1 cellular context compared by ENCODE assay signal in the genomic region with DNA sequence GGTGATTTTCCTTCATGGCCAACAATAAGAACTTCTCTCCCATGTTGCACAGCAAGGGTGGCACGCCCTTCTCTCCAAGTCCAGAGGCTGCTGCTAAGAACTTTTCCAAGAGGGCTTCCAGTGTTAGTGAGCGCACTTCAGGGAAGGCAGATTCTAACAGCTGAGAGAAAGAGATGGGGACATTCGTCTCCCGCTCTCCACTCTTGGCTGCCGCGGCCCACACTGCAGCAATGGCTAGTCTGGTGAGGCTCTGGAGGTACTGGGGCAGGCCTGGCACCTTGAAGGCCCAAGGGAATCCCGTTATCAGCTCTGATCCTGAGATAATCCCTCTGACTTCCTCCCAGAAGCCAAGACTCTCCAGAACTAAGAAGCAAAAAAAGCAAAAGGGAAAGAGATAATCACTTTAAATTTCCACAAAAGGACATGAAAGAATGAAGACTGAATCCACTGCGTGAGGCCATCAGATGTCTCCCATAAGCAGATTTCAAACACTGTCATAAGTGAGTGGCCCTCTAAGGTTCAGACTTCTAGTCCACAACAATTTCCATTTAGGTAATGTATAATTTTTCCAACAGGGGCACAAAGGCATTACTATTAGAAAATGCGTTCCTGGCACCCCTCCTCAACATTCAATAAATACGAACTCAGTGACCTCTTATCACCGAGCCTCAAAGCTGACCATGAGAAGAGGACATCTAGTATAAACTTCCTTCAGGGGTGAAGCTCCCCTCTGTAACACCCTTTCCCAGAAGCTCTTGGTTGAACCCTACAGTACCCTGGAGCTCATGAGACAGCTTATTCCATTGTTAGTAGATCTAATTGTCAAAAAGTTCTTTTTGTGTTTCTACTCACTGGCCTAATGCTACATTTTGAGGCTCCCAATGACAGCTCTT.
TF ChIP-seq lines count a peak whose summit lies in the region.

No MANE protein-coding gene starts in this region.

TF ChIP-seq in HepG2, 621 proteins besides CTCF, POLR2A, EP300 and RAD21 (continued from another document and continues in another):
- TF ChIP-seq, protein P1, sequence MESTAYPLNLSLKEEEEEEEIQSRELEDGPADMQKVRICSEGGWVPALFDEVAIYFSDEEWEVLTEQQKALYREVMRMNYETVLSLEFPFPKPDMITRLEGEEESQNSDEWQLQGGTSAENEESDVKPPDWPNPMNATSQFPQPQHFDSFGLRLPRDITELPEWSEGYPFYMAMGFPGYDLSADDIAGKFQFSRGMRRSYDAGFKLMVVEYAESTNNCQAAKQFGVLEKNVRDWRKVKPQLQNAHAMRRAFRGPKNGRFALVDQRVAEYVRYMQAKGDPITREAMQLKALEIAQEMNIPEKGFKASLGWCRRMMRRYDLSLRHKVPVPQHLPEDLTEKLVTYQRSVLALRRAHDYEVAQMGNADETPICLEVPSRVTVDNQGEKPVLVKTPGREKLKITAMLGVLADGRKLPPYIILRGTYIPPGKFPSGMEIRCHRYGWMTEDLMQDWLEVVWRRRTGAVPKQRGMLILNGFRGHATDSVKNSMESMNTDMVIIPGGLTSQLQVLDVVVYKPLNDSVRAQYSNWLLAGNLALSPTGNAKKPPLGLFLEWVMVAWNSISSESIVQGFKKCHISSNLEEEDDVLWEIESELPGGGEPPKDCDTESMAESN (CRISPR knock-in tag; conservative IDR thresholded peaks at IDR 0.05), result no peak
- no peak for TF ChIP-seq POLR2AphosphoS2 (IDR thresholded peaks at IDR 0.05; ENCODE audit: low read depth, low read length)
- TF ChIP-seq ZKSCAN8 (CRISPR knock-in tag; IDR thresholded peaks at IDR 0.05; ENCODE audit: borderline replicate concordance), result no peak
- no peak for TF ChIP-seq TSC22D2 (CRISPR knock-in tag; IDR thresholded peaks at IDR 0.05; ENCODE audit: borderline replicate concordance)
- no peak for TF ChIP-seq ZNF24 (IDR thresholded peaks at IDR 0.05)
- peak; percentile 51; the same call in 1 of the 2 replicates for TF ChIP-seq ZNF788 (CRISPR knock-in tag; IDR thresholded peaks at IDR 0.05; ENCODE audit: borderline replicate concordance)
- TF ChIP-seq GATAD2A (CRISPR knock-in tag; IDR thresholded peaks at IDR 0.05), result no peak
- 0 out of 2 replicates have a peak, but pooled peaks have one; percentile 32 for TF ChIP-seq RBFOX2 (IDR thresholded peaks at IDR 0.05; ENCODE audit: low read depth, low read length)
- TF ChIP-seq, protein P2, sequence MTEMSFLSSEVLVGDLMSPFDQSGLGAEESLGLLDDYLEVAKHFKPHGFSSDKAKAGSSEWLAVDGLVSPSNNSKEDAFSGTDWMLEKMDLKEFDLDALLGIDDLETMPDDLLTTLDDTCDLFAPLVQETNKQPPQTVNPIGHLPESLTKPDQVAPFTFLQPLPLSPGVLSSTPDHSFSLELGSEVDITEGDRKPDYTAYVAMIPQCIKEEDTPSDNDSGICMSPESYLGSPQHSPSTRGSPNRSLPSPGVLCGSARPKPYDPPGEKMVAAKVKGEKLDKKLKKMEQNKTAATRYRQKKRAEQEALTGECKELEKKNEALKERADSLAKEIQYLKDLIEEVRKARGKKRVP (CRISPR knock-in tag; IDR thresholded peaks at IDR 0.05), result no peak
- TF ChIP-seq, protein P3, sequence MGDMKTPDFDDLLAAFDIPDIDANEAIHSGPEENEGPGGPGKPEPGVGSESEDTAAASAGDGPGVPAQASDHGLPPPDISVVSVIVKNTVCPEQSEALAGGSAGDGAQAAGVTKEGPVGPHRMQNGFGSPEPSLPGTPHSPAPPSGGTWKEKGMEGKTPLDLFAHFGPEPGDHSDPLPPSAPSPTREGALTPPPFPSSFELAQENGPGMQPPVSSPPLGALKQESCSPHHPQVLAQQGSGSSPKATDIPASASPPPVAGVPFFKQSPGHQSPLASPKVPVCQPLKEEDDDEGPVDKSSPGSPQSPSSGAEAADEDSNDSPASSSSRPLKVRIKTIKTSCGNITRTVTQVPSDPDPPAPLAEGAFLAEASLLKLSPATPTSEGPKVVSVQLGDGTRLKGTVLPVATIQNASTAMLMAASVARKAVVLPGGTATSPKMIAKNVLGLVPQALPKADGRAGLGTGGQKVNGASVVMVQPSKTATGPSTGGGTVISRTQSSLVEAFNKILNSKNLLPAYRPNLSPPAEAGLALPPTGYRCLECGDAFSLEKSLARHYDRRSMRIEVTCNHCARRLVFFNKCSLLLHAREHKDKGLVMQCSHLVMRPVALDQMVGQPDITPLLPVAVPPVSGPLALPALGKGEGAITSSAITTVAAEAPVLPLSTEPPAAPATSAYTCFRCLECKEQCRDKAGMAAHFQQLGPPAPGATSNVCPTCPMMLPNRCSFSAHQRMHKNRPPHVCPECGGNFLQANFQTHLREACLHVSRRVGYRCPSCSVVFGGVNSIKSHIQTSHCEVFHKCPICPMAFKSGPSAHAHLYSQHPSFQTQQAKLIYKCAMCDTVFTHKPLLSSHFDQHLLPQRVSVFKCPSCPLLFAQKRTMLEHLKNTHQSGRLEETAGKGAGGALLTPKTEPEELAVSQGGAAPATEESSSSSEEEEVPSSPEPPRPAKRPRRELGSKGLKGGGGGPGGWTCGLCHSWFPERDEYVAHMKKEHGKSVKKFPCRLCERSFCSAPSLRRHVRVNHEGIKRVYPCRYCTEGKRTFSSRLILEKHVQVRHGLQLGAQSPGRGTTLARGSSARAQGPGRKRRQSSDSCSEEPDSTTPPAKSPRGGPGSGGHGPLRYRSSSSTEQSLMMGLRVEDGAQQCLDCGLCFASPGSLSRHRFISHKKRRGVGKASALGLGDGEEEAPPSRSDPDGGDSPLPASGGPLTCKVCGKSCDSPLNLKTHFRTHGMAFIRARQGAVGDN (CRISPR knock-in tag; IDR thresholded peaks at IDR 0.05), result peak; percentile 64
- TF ChIP-seq, protein P4, sequence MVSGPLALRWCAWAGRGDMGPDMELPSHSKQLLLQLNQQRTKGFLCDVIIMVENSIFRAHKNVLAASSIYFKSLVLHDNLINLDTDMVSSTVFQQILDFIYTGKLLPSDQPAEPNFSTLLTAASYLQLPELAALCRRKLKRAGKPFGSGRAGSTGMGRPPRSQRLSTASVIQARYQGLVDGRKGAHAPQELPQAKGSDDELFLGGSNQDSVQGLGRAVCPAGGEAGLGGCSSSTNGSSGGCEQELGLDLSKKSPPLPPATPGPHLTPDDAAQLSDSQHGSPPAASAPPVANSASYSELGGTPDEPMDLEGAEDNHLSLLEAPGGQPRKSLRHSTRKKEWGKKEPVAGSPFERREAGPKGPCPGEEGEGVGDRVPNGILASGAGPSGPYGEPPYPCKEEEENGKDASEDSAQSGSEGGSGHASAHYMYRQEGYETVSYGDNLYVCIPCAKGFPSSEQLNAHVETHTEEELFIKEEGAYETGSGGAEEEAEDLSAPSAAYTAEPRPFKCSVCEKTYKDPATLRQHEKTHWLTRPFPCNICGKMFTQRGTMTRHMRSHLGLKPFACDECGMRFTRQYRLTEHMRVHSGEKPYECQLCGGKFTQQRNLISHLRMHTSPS (CRISPR knock-in tag; IDR thresholded peaks at IDR 0.05; ENCODE audit: low read depth), result no peak
- TF ChIP-seq SATB2 (CRISPR knock-in tag; IDR thresholded peaks at IDR 0.05), result peak; percentile 10; the same call in 1 of the 2 replicates
- TF ChIP-seq MED13 (CRISPR knock-in tag; IDR thresholded peaks at IDR 0.05), result no peak
- TF ChIP-seq HOXA5 (CRISPR knock-in tag; IDR thresholded peaks at IDR 0.05), result 0 out of 2 replicates have a peak, but pooled peaks have one; percentile 37
- TF ChIP-seq ZNF605 (CRISPR knock-in tag; IDR thresholded peaks at IDR 0.05), result no peak
- TF ChIP-seq ZNF326 (CRISPR knock-in tag; IDR thresholded peaks at IDR 0.05; ENCODE audit: borderline replicate concordance), result no peak
- no peak for TF ChIP-seq PCBP2 (optimal IDR thresholded peaks at IDR 0.05; ENCODE audit: low read depth, low read length, poor library complexity, severe bottlenecking)
- TF ChIP-seq RORA (CRISPR knock-in tag; IDR thresholded peaks at IDR 0.05), result no peak
- no peak for TF ChIP-seq MIER2 (CRISPR knock-in tag; IDR thresholded peaks at IDR 0.05)
- peak; percentile 26 for TF ChIP-seq ZFY (CRISPR knock-in tag; IDR thresholded peaks at IDR 0.05)
- TF ChIP-seq, protein P5, sequence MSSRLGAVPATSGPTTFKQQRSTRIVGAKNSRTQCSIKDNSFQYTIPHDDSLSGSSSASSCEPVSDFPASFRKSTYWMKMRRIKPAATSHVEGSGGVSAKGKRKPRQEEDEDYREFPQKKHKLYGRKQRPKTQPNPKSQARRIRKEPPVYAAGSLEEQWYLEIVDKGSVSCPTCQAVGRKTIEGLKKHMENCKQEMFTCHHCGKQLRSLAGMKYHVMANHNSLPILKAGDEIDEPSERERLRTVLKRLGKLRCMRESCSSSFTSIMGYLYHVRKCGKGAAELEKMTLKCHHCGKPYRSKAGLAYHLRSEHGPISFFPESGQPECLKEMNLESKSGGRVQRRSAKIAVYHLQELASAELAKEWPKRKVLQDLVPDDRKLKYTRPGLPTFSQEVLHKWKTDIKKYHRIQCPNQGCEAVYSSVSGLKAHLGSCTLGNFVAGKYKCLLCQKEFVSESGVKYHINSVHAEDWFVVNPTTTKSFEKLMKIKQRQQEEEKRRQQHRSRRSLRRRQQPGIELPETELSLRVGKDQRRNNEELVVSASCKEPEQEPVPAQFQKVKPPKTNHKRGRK (CRISPR knock-in tag; IDR thresholded peaks at IDR 0.05), result no peak
- peak; percentile 11; the same call in 1 of the 2 replicates for TF ChIP-seq BCL6 (CRISPR knock-in tag; IDR thresholded peaks at IDR 0.05)
- TF ChIP-seq NONO (IDR thresholded peaks at IDR 0.05), result no peak
- no peak for TF ChIP-seq NONO (CRISPR knock-in tag; conservative IDR thresholded peaks at IDR 0.05)
- no peak for TF ChIP-seq DNMT1 (CRISPR knock-in tag; IDR thresholded peaks at IDR 0.05)
- TF ChIP-seq, protein P6, sequence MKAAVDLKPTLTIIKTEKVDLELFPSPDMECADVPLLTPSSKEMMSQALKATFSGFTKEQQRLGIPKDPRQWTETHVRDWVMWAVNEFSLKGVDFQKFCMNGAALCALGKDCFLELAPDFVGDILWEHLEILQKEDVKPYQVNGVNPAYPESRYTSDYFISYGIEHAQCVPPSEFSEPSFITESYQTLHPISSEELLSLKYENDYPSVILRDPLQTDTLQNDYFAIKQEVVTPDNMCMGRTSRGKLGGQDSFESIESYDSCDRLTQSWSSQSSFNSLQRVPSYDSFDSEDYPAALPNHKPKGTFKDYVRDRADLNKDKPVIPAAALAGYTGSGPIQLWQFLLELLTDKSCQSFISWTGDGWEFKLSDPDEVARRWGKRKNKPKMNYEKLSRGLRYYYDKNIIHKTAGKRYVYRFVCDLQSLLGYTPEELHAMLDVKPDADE (CRISPR knock-in tag; IDR thresholded peaks at IDR 0.05), result no peak
- 0 out of 2 replicates have a peak, but pooled peaks have one; percentile 29 for TF ChIP-seq ONECUT2 (CRISPR knock-in tag; IDR thresholded peaks at IDR 0.05)
- 0 out of 2 replicates have a peak, but pooled peaks have one; percentile 23 for TF ChIP-seq PHF8 (CRISPR knock-in tag; IDR thresholded peaks at IDR 0.05)
- no peak for TF ChIP-seq PCBP1 (IDR thresholded peaks at IDR 0.05; ENCODE audit: borderline replicate concordance, low read depth, low read length)
- no peak for TF ChIP-seq ZKSCAN1 (IDR thresholded peaks at IDR 0.05; ENCODE audit: low read length)
- TF ChIP-seq RFXANK (CRISPR knock-in tag; IDR thresholded peaks at IDR 0.05), result 0 out of 2 replicates have a peak, but pooled peaks have one; percentile 6
- no peak for TF ChIP-seq XBP1 (CRISPR knock-in tag; IDR thresholded peaks at IDR 0.05)
- TF ChIP-seq, protein P7, sequence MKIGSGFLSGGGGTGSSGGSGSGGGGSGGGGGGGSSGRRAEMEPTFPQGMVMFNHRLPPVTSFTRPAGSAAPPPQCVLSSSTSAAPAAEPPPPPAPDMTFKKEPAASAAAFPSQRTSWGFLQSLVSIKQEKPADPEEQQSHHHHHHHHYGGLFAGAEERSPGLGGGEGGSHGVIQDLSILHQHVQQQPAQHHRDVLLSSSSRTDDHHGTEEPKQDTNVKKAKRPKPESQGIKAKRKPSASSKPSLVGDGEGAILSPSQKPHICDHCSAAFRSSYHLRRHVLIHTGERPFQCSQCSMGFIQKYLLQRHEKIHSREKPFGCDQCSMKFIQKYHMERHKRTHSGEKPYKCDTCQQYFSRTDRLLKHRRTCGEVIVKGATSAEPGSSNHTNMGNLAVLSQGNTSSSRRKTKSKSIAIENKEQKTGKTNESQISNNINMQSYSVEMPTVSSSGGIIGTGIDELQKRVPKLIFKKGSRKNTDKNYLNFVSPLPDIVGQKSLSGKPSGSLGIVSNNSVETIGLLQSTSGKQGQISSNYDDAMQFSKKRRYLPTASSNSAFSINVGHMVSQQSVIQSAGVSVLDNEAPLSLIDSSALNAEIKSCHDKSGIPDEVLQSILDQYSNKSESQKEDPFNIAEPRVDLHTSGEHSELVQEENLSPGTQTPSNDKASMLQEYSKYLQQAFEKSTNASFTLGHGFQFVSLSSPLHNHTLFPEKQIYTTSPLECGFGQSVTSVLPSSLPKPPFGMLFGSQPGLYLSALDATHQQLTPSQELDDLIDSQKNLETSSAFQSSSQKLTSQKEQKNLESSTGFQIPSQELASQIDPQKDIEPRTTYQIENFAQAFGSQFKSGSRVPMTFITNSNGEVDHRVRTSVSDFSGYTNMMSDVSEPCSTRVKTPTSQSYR (CRISPR knock-in tag; IDR thresholded peaks at IDR 0.05; ENCODE audit: borderline replicate concordance), result no peak
- TF ChIP-seq NFIB (CRISPR knock-in tag; IDR thresholded peaks at IDR 0.05; ENCODE audit: borderline replicate concordance), result no peak
- 0 out of 2 replicates have a peak, but pooled peaks have one; percentile 42 for TF ChIP-seq NAIF1 (CRISPR knock-in tag; IDR thresholded peaks at IDR 0.05; ENCODE audit: borderline replicate concordance)
- TF ChIP-seq ZC3H4 (CRISPR knock-in tag; IDR thresholded peaks at IDR 0.05; ENCODE audit: borderline replicate concordance), result no peak
- TF ChIP-seq SALL2 (CRISPR knock-in tag; IDR thresholded peaks at IDR 0.05), result 0 out of 2 replicates have a peak, but pooled peaks have one; percentile 40
- no peak for TF ChIP-seq SRSF1 (optimal IDR thresholded peaks at IDR 0.05; ENCODE audit: low read depth, low read length)
- 0 out of 2 replicates have a peak, but pooled peaks have one; percentile 3 for TF ChIP-seq ZNF747 (CRISPR knock-in tag; IDR thresholded peaks at IDR 0.05; ENCODE audit: borderline replicate concordance)
- TF ChIP-seq, protein P8, sequence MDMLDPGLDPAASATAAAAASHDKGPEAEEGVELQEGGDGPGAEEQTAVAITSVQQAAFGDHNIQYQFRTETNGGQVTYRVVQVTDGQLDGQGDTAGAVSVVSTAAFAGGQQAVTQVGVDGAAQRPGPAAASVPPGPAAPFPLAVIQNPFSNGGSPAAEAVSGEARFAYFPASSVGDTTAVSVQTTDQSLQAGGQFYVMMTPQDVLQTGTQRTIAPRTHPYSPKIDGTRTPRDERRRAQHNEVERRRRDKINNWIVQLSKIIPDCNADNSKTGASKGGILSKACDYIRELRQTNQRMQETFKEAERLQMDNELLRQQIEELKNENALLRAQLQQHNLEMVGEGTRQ (IDR thresholded peaks at IDR 0.05; ENCODE audit: low read depth, low read length), result no peak
- TF ChIP-seq, protein P8 (CRISPR knock-in tag; IDR thresholded peaks at IDR 0.05; ENCODE audit: borderline replicate concordance), result no peak
- 0 out of 2 replicates have a peak, but pooled peaks have one; percentile 5 for TF ChIP-seq ZNF34 (CRISPR knock-in tag; IDR thresholded peaks at IDR 0.05; ENCODE audit: borderline replicate concordance)
- TF ChIP-seq CBX5 (CRISPR knock-in tag; IDR thresholded peaks at IDR 0.05; ENCODE audit: borderline replicate concordance), result 0 out of 2 replicates have a peak, but pooled peaks have one; percentile 32
